ENCODE assay signal across 26 cellular contexts in the genomic region with DNA sequence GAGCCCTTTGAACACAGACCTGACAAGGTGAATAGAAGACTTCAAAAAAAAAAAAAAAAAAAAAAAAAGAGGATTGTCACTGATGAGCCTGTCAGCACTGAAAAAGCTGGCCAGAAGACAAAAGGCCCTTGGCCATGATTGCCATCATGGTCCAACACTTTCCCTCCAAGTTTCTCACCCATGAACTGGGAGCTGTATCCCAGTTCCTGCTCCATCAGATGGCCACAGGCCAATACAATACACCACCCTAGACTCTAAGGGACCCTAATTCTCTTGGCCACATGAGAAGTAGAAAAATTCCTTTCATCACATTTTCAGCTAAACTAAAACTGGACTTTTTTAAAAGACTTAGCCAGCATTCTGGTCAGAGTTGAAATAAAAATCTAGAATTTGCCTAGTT. TPM values are rescaled to one million over a fixed set of nuclear protein-coding genes. Genes with fewer than 3 reads are reported as not detected.
DNase-seq lines count a peak whose midpoint lies in the region; ATAC-seq and TF ChIP-seq lines count a peak whose summit lies in the region.
"Had no signal": no experiment of that assay in that cellular context is flagged by ENCODE, and none has a peak within 500 bp of the region (broad histone marks: within the 10 kb centered on the region; RNA-seq: fewer than 3 reads in every experiment).

No MANE protein-coding gene starts in this region.

- H3K9me3 Mint-ChIP-seq in memory B cell: no peaks in the 10 kb centered on the region
- H3K9me3 Mint-ChIP-seq: IgD-negative memory B cell had no signal

- ATAC-seq in left ventricle myocardium superior: peak; percentile 42
- no peak for ATAC-seq in memory B cell (ENCODE audit: low read depth)
- ATAC-seq in right lobe of liver: no peak
- ATAC-seq: HCT116 had no signal

- H3K4me3 Mint-ChIP-seq in memory B cell: no peak overlapping the region
- H3K4me3 Mint-ChIP-seq: CD14-positive monocyte had no signal

- intact Hi-C loops in left ventricle myocardium superior (cut with micrococcal nuclease): no loop called here
- intact Hi-C loops in right lobe of liver (cut with DNase I): no loop called here
- intact Hi-C loops in spleen (cut with DNase I; ENCODE audit: low total_unique reads): no loop called here

- TF ChIP-seq CTCF in right atrium auricular region (IDR thresholded peaks at IDR 0.05) (no peak), right lobe of liver (IDR thresholded peaks at IDR 0.05) (no peak), spleen (IDR thresholded peaks at IDR 0.05 in 8 of 11, conservative IDR thresholded peaks at IDR 0.05 in 3 of 11) (no peak)

- no peak for DNase-seq in left ventricle myocardium superior
- no peak for DNase-seq in right atrium auricular region (ENCODE audit: low spot score)
- DNase-seq in memory B cell (ENCODE audit: low spot score in 2 of 2): no peak
- no peak for DNase-seq in NCI-H2227 (lab: John Stamatoyannopoulos, UW; ENCODE audit: unreplicated experiment)
- no peak for DNase-seq in right lobe of liver
- no peak for DNase-seq in spleen
- no peak for DNase-seq in activated CD4-positive, alpha-beta T cell treated with anti-CD3 and anti-CD28 coated beads for 48 hours
- DNase-seq: 8988T; ACHN; BE2C; DMS153; DND-41; NCI-H1048; NCI-H1417; NCI-H1694 treated with DMSO at 0.1 percent for 48 hours; NCI-H2081 treated with DMSO at 0.1 percent for 48 hours; NCI-H82; NK-92 treated with Interleukin-12 subunit alpha and Interleukin-12 subunit beta, amount 100 ng/mL, for 24 hours; RPMI8226; SHP77 treated with DMSO at 0.1 percent for 48 hours had no signal

- TF ChIP-seq POLR2A in right lobe of liver (IDR thresholded peaks at IDR 0.05): no peak
- no peak for TF ChIP-seq POLR2A in spleen (IDR thresholded peaks at IDR 0.05)

- H3K36me3 Mint-ChIP-seq in memory B cell: peaks cover 19% of the 10 kb centered on the region

- H3K36me3 ChIP-seq in right atrium auricular region: no peaks in the 10 kb centered on the region
- no peaks in the 10 kb centered on the region for H3K36me3 ChIP-seq in skeletal muscle tissue (ENCODE audit: control insufficient read depth in 3 of 3, insufficient read depth in 3 of 3, low read length in 3 of 3)
- H3K36me3 ChIP-seq in right lobe of liver: no peaks in the 10 kb centered on the region
- H3K36me3 ChIP-seq in spleen: peaks cover 0 to 20% (median 7%) of the 10 kb centered on the region in 6 donors

- peak overlapping the region in 1 of 2 donors; percentile 66 for H3K27ac ChIP-seq in right atrium auricular region
- peak overlapping the region; percentile 41 for H3K27ac ChIP-seq in skeletal muscle tissue (ENCODE audit: low read depth, low read length)
- no peak overlapping the region for H3K27ac ChIP-seq in right lobe of liver
- peak overlapping the region in 1 of 8 donors; percentile 0 for H3K27ac ChIP-seq in spleen
- H3K27ac ChIP-seq: HL-60, KMS-11 had no signal

- no peaks in the 10 kb centered on the region for H3K27me3 Mint-ChIP-seq in memory B cell
- H3K27me3 Mint-ChIP-seq: IgD-negative memory B cell had no signal

- H3K9ac ChIP-seq in skeletal muscle tissue (ENCODE audit: low read depth in 1 of 3, low read length in 3 of 3): no peak overlapping the region
- H3K9ac ChIP-seq: KMS-11 had no signal

- H3K4me1 Mint-ChIP-seq in memory B cell: peaks cover 31% of the 10 kb centered on the region

- H3K4me3 ChIP-seq in right atrium auricular region: no peak overlapping the region
- H3K4me3 ChIP-seq in skeletal muscle tissue (ENCODE audit: low read length in 3 of 3): no peak overlapping the region
- H3K4me3 ChIP-seq in right lobe of liver: no peak overlapping the region
- no peak overlapping the region for H3K4me3 ChIP-seq in spleen

- H3K4me1 ChIP-seq in right atrium auricular region (peaks cover 0 to 72% of the 10 kb centered on the region in 2 donors), skeletal muscle tissue (ENCODE audit: control insufficient read depth in 3 of 3, insufficient read depth in 3 of 3, low read length in 3 of 3) (peaks cover 24 to 40% (median 39%) of the 10 kb centered on the region in 3 donors), right lobe of liver (peaks cover 0 to 5% (median 0%) of the 10 kb centered on the region in 4 donors), spleen (peaks cover 11 to 93% (median 48%) of the 10 kb centered on the region in 6 donors)

- H3K27me3 ChIP-seq in right atrium auricular region (no peaks in the 10 kb centered on the region), skeletal muscle tissue (ENCODE audit: control insufficient read depth in 3 of 3, insufficient read depth in 3 of 3, low read length in 3 of 3) (no peaks in the 10 kb centered on the region), right lobe of liver (no peaks in the 10 kb centered on the region), spleen (replicated peaks in 1 of 7) (no peaks in the 10 kb centered on the region)
- H3K27me3 ChIP-seq: BE2C had no signal

- H3K27ac Mint-ChIP-seq in memory B cell: peak overlapping the region; percentile 43

- no peaks in the 10 kb centered on the region for H3K9me3 ChIP-seq in right atrium auricular region
- H3K9me3 ChIP-seq in skeletal muscle tissue (ENCODE audit: control insufficient read depth in 3 of 3, low read length in 3 of 3): no peaks in the 10 kb centered on the region
- no peaks in the 10 kb centered on the region for H3K9me3 ChIP-seq in right lobe of liver
- no peaks in the 10 kb centered on the region for H3K9me3 ChIP-seq in spleen
- H3K9me3 ChIP-seq: BE2C had no signal

RNA-seq across cellular contexts. Expression of gene NUDT3, which starts 50.2 kb away (rescaled TPM):
- total RNA-seq in left ventricle myocardium superior (59.3 TPM), right atrium auricular region (10 to 100 TPM; 47.2 to 53.5 TPM), skeletal muscle tissue (28.7 TPM), right lobe of liver (10 to 100 TPM; 14.5 to 22.7 (median 16.7) TPM), spleen (10 to 100 TPM; 27.5 to 54.2 (median 44.5) TPM)
- polyA plus RNA-seq in spleen: 10 to 100 TPM in 1 of 3 donors, 1 to 10 TPM in 2; 9.2 to 12.5 (median 9.6) TPM
